Comparison of ENCODE assay signal across 8 cellular contexts in genomic region chr22:30423959-30424380, GRCh38. TPM values are rescaled to one million over a fixed set of nuclear protein-coding genes. Genes with fewer than 3 reads are reported as not detected.
DNase-seq lines count a peak whose midpoint lies in the region; ATAC-seq, FAIRE-seq and TF ChIP-seq lines count a peak whose summit lies in the region.

No MANE protein-coding gene starts in this region.

- 0% methylated on average over 13 of the region's 25 CpGs for WGBS in HepG2 (ENCODE audit: low lambda C conversion rate)

- peak overlapping the region; percentile 95 for H3K27ac ChIP-seq in CD4-positive, CD25-positive, alpha-beta regulatory T cell (ENCODE audit: insufficient read depth, low read length, poor library complexity, severe bottlenecking)
- peak overlapping the region; percentile 96 for H3K27ac ChIP-seq in HepG2 (ENCODE audit: extremely low read length, insufficient read depth, low read length)

- no peaks in the 10 kb centered on the region for H3K9me3 ChIP-seq in CD4-positive, CD25-positive, alpha-beta regulatory T cell (ENCODE audit: control insufficient read depth in 2 of 2, low read length in 2 of 2)
- H3K9me3 ChIP-seq in HepG2 (ENCODE audit: low read length) = no peaks in the 10 kb centered on the region

- peak; percentile 93 to 95 for ATAC-seq in CD4-positive, CD25-positive, alpha-beta regulatory T cell (ENCODE audit: low read depth in 2 of 2)
- ATAC-seq in GM19438 (IDR thresholded peaks at IDR 0.05; ENCODE audit: low read depth, unreplicated experiment) (peak; percentile 75), HG03571 (IDR thresholded peaks at IDR 0.05; ENCODE audit: unreplicated experiment) (peak; percentile 85), HepG2 (peak; percentile 85)

- H3K27me3 Mint-ChIP-seq in CD4-positive, CD25-positive, alpha-beta regulatory T cell = no peaks in the 10 kb centered on the region

- TF ChIP-seq EP300 in HepG2 (IDR thresholded peaks at IDR 0.05; ENCODE audit: low read depth in 2 of 2, low read length in 2 of 2) (peak in 1 of 2 experiments; percentile 44; a peak in 1 of 4 replicates), HepG2 (CRISPR knock-in tag; IDR thresholded peaks at IDR 0.05; ENCODE audit: borderline replicate concordance) (peak; percentile 42; the same call in 1 of the 2 replicates)

- peaks cover 46% of the 10 kb centered on the region for H3K4me1 ChIP-seq in CD4-positive, CD25-positive, alpha-beta regulatory T cell (ENCODE audit: control insufficient read depth, insufficient read depth, low read length, poor library complexity, severe bottlenecking)
- peaks cover 57% of the 10 kb centered on the region for H3K4me1 ChIP-seq in HepG2 (ENCODE audit: insufficient read depth, low read length)

- TF ChIP-seq CTCF in HepG2 (CRISPR knock-in tag; IDR thresholded peaks at IDR 0.05) = no peak; the same call in 1 of the 2 replicates

- TF ChIP-seq RAD21 in HepG2 (CRISPR knock-in tag; IDR thresholded peaks at IDR 0.05) = no peak

- peak overlapping the region; percentile 83 for H3K4me3 ChIP-seq in CD4-positive, CD25-positive, alpha-beta regulatory T cell (ENCODE audit: low read depth, low read length)
- H3K4me3 ChIP-seq in HepG2 (replicated peaks in 1 of 3; ENCODE audit: insufficient read depth in 1 of 3, low read depth in 2 of 3, low read length in 3 of 3) = peak overlapping the region; percentile 67 to 89 (median 72)

- peak overlapping the region; percentile 95 to 99 (median 99) for H3K4me3 Mint-ChIP-seq in CD4-positive, CD25-positive, alpha-beta regulatory T cell

- H3K9me3 Mint-ChIP-seq in CD4-positive, CD25-positive, alpha-beta regulatory T cell = no peaks in the 10 kb centered on the region

- peak; percentile 82 for FAIRE-seq in HepG2 (lab: Jason Lieb, UNC)

- in situ Hi-C loops in HepG2 (cut with HindIII; ENCODE audit: extremely low pct_ligation_motif_present, low pct_unique_long_range_greater_than_20kb) = no loop called here

- peak; percentile 96 to 100 (median 98) for DNase-seq in CD4-positive, CD25-positive, alpha-beta regulatory T cell
- DNase-seq in NCI-H774 (lab: John Stamatoyannopoulos, UW) (peak; percentile 95), dermis microvascular lymphatic vessel endothelial cell (ENCODE audit: low read depth in 2 of 2) (peak; percentile 99 to 100), HepG2 (ENCODE audit: low spot score) (peak; percentile 99)
- DNase-seq in activated CD4-positive, alpha-beta T cell treated with anti-CD3 and anti-CD28 coated beads, Interleukin-2, amount 50 U/mL, for 48 hours = peak; percentile 98 to 99
- DNase-seq in stimulated activated CD4-positive, alpha-beta T cell treated with anti-CD3 and anti-CD28 coated beads, Interleukin-4, amount 100 ng/mL, for 1 hour = peak; percentile 95

- intact Hi-C loops in HepG2 (cut with micrococcal nuclease; ENCODE audit: unreplicated experiment) = no loop called here

- H2AFZ ChIP-seq in HepG2 (ENCODE audit: low read length) = peak overlapping the region; percentile 63

- POLR2A ChIA-PET in HepG2 (lab: Yijun Ruan, JAX) = interaction anchor here (0.8 to 7.2 kb wide), 16 partner anchors 9 to 657 kb away, joined by 3 to 164 read pairs (median 9); partner anchors contain the start of genes CCDC157, PES1, RNF215 and SEC14L2

- H3K4me1 Mint-ChIP-seq in CD4-positive, CD25-positive, alpha-beta regulatory T cell = peaks cover 15 to 60% (median 38%) of the 10 kb centered on the region in 4 donors

- BruUV-seq in HepG2 (replicated peaks; lab: Mats Ljungman, UMichigan) = no TSS peak

- H3K4me2 ChIP-seq in HepG2 (ENCODE audit: low read depth, low read length) = peak overlapping the region; percentile 99

- no peaks in the 10 kb centered on the region for H4K20me1 ChIP-seq in HepG2 (ENCODE audit: insufficient read depth, low read length)

- peak overlapping the region; percentile 89 for H3K9ac ChIP-seq in HepG2 (ENCODE audit: insufficient read depth, low read depth, low read length)

- H3K36me3 ChIP-seq in CD4-positive, CD25-positive, alpha-beta regulatory T cell (ENCODE audit: control insufficient read depth, insufficient read depth, low read length) = peaks cover 7% of the 10 kb centered on the region
- H3K36me3 ChIP-seq in HepG2 (replicated peaks in 1 of 2; ENCODE audit: control insufficient read depth in 1 of 2, insufficient read depth in 2 of 2, low read length in 2 of 2) = peaks cover 0 to 5% of the 10 kb centered on the region in 2 experiments; a peak in 2 of 5 replicates

- peaks cover 16% of the 10 kb centered on the region for H3K79me2 ChIP-seq in HepG2 (ENCODE audit: insufficient read depth, low read length)

- CTCF ChIA-PET in HepG2 (lab: Yijun Ruan, JAX; ENCODE audit: low intra/inter-chr PET ratio, low total read pairs) = no interaction called here

- peak; percentile 52 to 80 for TF ChIP-seq POLR2A in HepG2 (IDR thresholded peaks at IDR 0.05; ENCODE audit: insufficient read depth in 1 of 2, low read depth in 2 of 2, low read length in 2 of 2)

- no peaks in the 10 kb centered on the region for H3K27me3 ChIP-seq in CD4-positive, CD25-positive, alpha-beta regulatory T cell (ENCODE audit: control insufficient read depth, insufficient read depth, low read length)
- no peaks in the 10 kb centered on the region for H3K27me3 ChIP-seq in HepG2 (ENCODE audit: control insufficient read depth in 1 of 2, insufficient read depth in 2 of 2, low read length in 2 of 2)

- H3K27ac Mint-ChIP-seq in CD4-positive, CD25-positive, alpha-beta regulatory T cell = peak overlapping the region; percentile 99

- peaks cover 9% of the 10 kb centered on the region for H3K36me3 Mint-ChIP-seq in CD4-positive, CD25-positive, alpha-beta regulatory T cell

RNA-seq across cellular contexts. Expression of gene MTFP1, which starts 1.6 kb away (rescaled TPM):
- 111 TPM for total RNA-seq in CD4-positive, CD25-positive, alpha-beta regulatory T cell
- 10 to 100 TPM; 38.3 to 48.9 (median 43.8) TPM for polyA plus RNA-seq in CD4-positive, CD25-positive, alpha-beta regulatory T cell
- total RNA-seq in dermis microvascular lymphatic vessel endothelial cell = 31.0 and 33.6 TPM in 2 replicates
- total RNA-seq in HepG2 (2016; rRNA removed; fragmentation: Illumina TruSeq; extraction: Trizol) = 40.3 and 45.6 TPM in 2 replicates
- 33.4 and 35.3 TPM in 2 replicates for total RNA-seq in HepG2 (2016; cell fraction: cytosol; rRNA removed; fragmentation: Illumina TruSeq; extraction: Trizol; ENCODE audit: low read depth)
- 40.9 and 46.1 TPM in 2 replicates for total RNA-seq in HepG2 (2016; cell fraction: insoluble cytoplasmic fraction; rRNA removed; fragmentation: Illumina TruSeq; extraction: Trizol)
- 44.5 and 56.8 TPM in 2 replicates for total RNA-seq in HepG2 (2016; cell fraction: membrane; rRNA removed; fragmentation: Illumina TruSeq; extraction: Trizol)
- 24.5 and 30.0 TPM in 2 replicates for total RNA-seq in HepG2 (2016; cell fraction: nucleus; rRNA removed; fragmentation: Illumina TruSeq; extraction: Trizol)
- polyA plus RNA-seq in HepG2 (2011; rRNA removed) = 29.5 TPM in 2 replicates
- polyA plus RNA-seq in HepG2 (2011; cell fraction: cytosol; rRNA removed) = 33.0 and 55.8 TPM in 2 replicates
- polyA plus RNA-seq in HepG2 (2011; cell fraction: nucleus; rRNA removed) = 33.3 and 33.4 TPM in 2 replicates
- 16.5 and 23.5 TPM in 2 replicates for polyA plus RNA-seq in HepG2 (2012)
- polyA plus RNA-seq in HepG2 (2016; cell fraction: cytosol; fragmentation: Illumina TruSeq; extraction: Trizol; ENCODE audit: low read depth) = 26.8 and 41.3 TPM in 2 replicates
- polyA plus RNA-seq in HepG2 (2016; cell fraction: insoluble cytoplasmic fraction; fragmentation: Illumina TruSeq; extraction: Trizol; ENCODE audit: low read depth) = 32.6 and 35.9 TPM in 2 replicates
- polyA plus RNA-seq in HepG2 (2016; cell fraction: membrane; fragmentation: Illumina TruSeq; extraction: Trizol; ENCODE audit: low read depth) = 36.2 and 46.2 TPM in 2 replicates
- polyA plus RNA-seq in HepG2 (2016; cell fraction: nucleus; fragmentation: Illumina TruSeq; extraction: Trizol; ENCODE audit: insufficient read depth, low read depth) = 42.3 and 44.8 TPM in 2 replicates
- 41.9 and 45.1 TPM in 2 replicates for polyA minus RNA-seq in HepG2 (2011; rRNA and poly(A)+ RNA removed; ENCODE audit: low replicate concordance)
- polyA minus RNA-seq in HepG2 (2011; cell fraction: cytosol; rRNA and poly(A)+ RNA removed) = 13.7 and 14.0 TPM in 2 replicates
- 5.2 and 9.7 TPM in 2 replicates for polyA minus RNA-seq in HepG2 (2011; cell fraction: nucleus; rRNA and poly(A)+ RNA removed)

RNA-seq across cellular contexts. Expression of gene SEC14L2, which starts 27.2 kb away (rescaled TPM):
- 69.0 TPM for total RNA-seq in CD4-positive, CD25-positive, alpha-beta regulatory T cell
- polyA plus RNA-seq in CD4-positive, CD25-positive, alpha-beta regulatory T cell = 1 to 10 TPM; 3.1 to 5.8 (median 3.7) TPM
- 11.7 and 14.8 TPM in 2 replicates for total RNA-seq in dermis microvascular lymphatic vessel endothelial cell
- 4.1 and 5.3 TPM in 2 replicates for total RNA-seq in HepG2 (2016; rRNA removed; fragmentation: Illumina TruSeq; extraction: Trizol)
- 0.71 and 0.88 TPM in 2 replicates for total RNA-seq in HepG2 (2016; cell fraction: cytosol; rRNA removed; fragmentation: Illumina TruSeq; extraction: Trizol; ENCODE audit: low read depth)
- total RNA-seq in HepG2 (2016; cell fraction: insoluble cytoplasmic fraction; rRNA removed; fragmentation: Illumina TruSeq; extraction: Trizol) = 5.1 TPM in 2 replicates
- total RNA-seq in HepG2 (2016; cell fraction: membrane; rRNA removed; fragmentation: Illumina TruSeq; extraction: Trizol) = 2.0 and 2.8 TPM in 2 replicates
- total RNA-seq in HepG2 (2016; cell fraction: nucleus; rRNA removed; fragmentation: Illumina TruSeq; extraction: Trizol) = 3.5 and 5.0 TPM in 2 replicates
- 5.1 and 9.1 TPM in 2 replicates for polyA plus RNA-seq in HepG2 (2011; rRNA removed)
- 6.9 and 7.2 TPM in 2 replicates for polyA plus RNA-seq in HepG2 (2011; cell fraction: cytosol; rRNA removed)
- 13.4 and 15.2 TPM in 2 replicates for polyA plus RNA-seq in HepG2 (2011; cell fraction: nucleus; rRNA removed)
- polyA plus RNA-seq in HepG2 (2012) = 4.1 and 4.7 TPM in 2 replicates
- 1.8 and 2.4 TPM in 2 replicates for polyA plus RNA-seq in HepG2 (2016; cell fraction: cytosol; fragmentation: Illumina TruSeq; extraction: Trizol; ENCODE audit: low read depth)
- 5.3 and 5.4 TPM in 2 replicates for polyA plus RNA-seq in HepG2 (2016; cell fraction: insoluble cytoplasmic fraction; fragmentation: Illumina TruSeq; extraction: Trizol; ENCODE audit: low read depth)
- 1.9 and 2.3 TPM in 2 replicates for polyA plus RNA-seq in HepG2 (2016; cell fraction: membrane; fragmentation: Illumina TruSeq; extraction: Trizol; ENCODE audit: low read depth)
- polyA plus RNA-seq in HepG2 (2016; cell fraction: nucleus; fragmentation: Illumina TruSeq; extraction: Trizol; ENCODE audit: insufficient read depth, low read depth) = 5.5 and 6.3 TPM in 2 replicates
- 13.5 and 19.9 TPM in 2 replicates for polyA minus RNA-seq in HepG2 (2011; rRNA and poly(A)+ RNA removed; ENCODE audit: low replicate concordance)
- 4.4 and 5.6 TPM in 2 replicates for polyA minus RNA-seq in HepG2 (2011; cell fraction: cytosol; rRNA and poly(A)+ RNA removed)
- 11.5 and 19.1 TPM in 2 replicates for polyA minus RNA-seq in HepG2 (2011; cell fraction: nucleus; rRNA and poly(A)+ RNA removed)

RNA-seq across cellular contexts. Expression of gene RNF215, which starts 36.8 kb away (rescaled TPM):
- total RNA-seq in CD4-positive, CD25-positive, alpha-beta regulatory T cell = 13.1 TPM
- polyA plus RNA-seq in CD4-positive, CD25-positive, alpha-beta regulatory T cell = under 1 TPM; 0.23 to 0.50 (median 0.42) TPM
- total RNA-seq in dermis microvascular lymphatic vessel endothelial cell = 12.5 and 21.1 TPM in 2 replicates
- 2.4 and 5.3 TPM in 2 replicates for total RNA-seq in HepG2 (2016; rRNA removed; fragmentation: Illumina TruSeq; extraction: Trizol)
- 1.6 and 1.9 TPM in 2 replicates for total RNA-seq in HepG2 (2016; cell fraction: cytosol; rRNA removed; fragmentation: Illumina TruSeq; extraction: Trizol; ENCODE audit: low read depth)
- total RNA-seq in HepG2 (2016; cell fraction: insoluble cytoplasmic fraction; rRNA removed; fragmentation: Illumina TruSeq; extraction: Trizol) = 2.5 and 5.7 TPM in 2 replicates
- total RNA-seq in HepG2 (2016; cell fraction: membrane; rRNA removed; fragmentation: Illumina TruSeq; extraction: Trizol) = 2.5 and 3.5 TPM in 2 replicates
- 7.1 and 8.8 TPM in 2 replicates for total RNA-seq in HepG2 (2016; cell fraction: nucleus; rRNA removed; fragmentation: Illumina TruSeq; extraction: Trizol)
- 6.1 and 9.2 TPM in 2 replicates for polyA plus RNA-seq in HepG2 (2011; rRNA removed)
- 3.8 and 4.9 TPM in 2 replicates for polyA plus RNA-seq in HepG2 (2011; cell fraction: cytosol; rRNA removed)
- 55.4 and 60.1 TPM in 2 replicates for polyA plus RNA-seq in HepG2 (2011; cell fraction: nucleus; rRNA removed)
- polyA plus RNA-seq in HepG2 (2012) = 5.4 and 7.0 TPM in 2 replicates
- polyA plus RNA-seq in HepG2 (2016; cell fraction: cytosol; fragmentation: Illumina TruSeq; extraction: Trizol; ENCODE audit: low read depth) = 1.1 and 1.2 TPM in 2 replicates
- polyA plus RNA-seq in HepG2 (2016; cell fraction: insoluble cytoplasmic fraction; fragmentation: Illumina TruSeq; extraction: Trizol; ENCODE audit: low read depth) = 1.6 and 1.8 TPM in 2 replicates
- polyA plus RNA-seq in HepG2 (2016; cell fraction: membrane; fragmentation: Illumina TruSeq; extraction: Trizol; ENCODE audit: low read depth) = 1.9 and 2.2 TPM in 2 replicates
- polyA plus RNA-seq in HepG2 (2016; cell fraction: nucleus; fragmentation: Illumina TruSeq; extraction: Trizol; ENCODE audit: insufficient read depth, low read depth) = 17.7 and 18.4 TPM in 2 replicates
- 10.6 and 16.6 TPM in 2 replicates for polyA minus RNA-seq in HepG2 (2011; rRNA and poly(A)+ RNA removed; ENCODE audit: low replicate concordance)
- polyA minus RNA-seq in HepG2 (2011; cell fraction: cytosol; rRNA and poly(A)+ RNA removed) = 2.3 and 4.5 TPM in 2 replicates
- 12.6 and 12.9 TPM in 2 replicates for polyA minus RNA-seq in HepG2 (2011; cell fraction: nucleus; rRNA and poly(A)+ RNA removed)

RNA-seq across cellular contexts. Expression of gene SEC14L3, which starts 47.8 kb away (rescaled TPM):
- not detected for total RNA-seq in CD4-positive, CD25-positive, alpha-beta regulatory T cell
- polyA plus RNA-seq in CD4-positive, CD25-positive, alpha-beta regulatory T cell = not detected
- total RNA-seq in dermis microvascular lymphatic vessel endothelial cell (not detected in 2 replicates), HepG2 (2016; rRNA removed; fragmentation: Illumina TruSeq; extraction: Trizol) (not detected in 2 replicates)
- not detected in 2 replicates for total RNA-seq in HepG2 (2016; cell fraction: cytosol; rRNA removed; fragmentation: Illumina TruSeq; extraction: Trizol; ENCODE audit: low read depth)
- total RNA-seq in HepG2 (2016; cell fraction: insoluble cytoplasmic fraction; rRNA removed; fragmentation: Illumina TruSeq; extraction: Trizol) = not detected in 2 replicates
- total RNA-seq in HepG2 (2016; cell fraction: membrane; rRNA removed; fragmentation: Illumina TruSeq; extraction: Trizol) = not detected in 2 replicates
- not detected in 2 replicates for total RNA-seq in HepG2 (2016; cell fraction: nucleus; rRNA removed; fragmentation: Illumina TruSeq; extraction: Trizol)
- polyA plus RNA-seq in HepG2 (2011; rRNA removed) = not detected in 2 replicates
- polyA plus RNA-seq in HepG2 (2011; cell fraction: cytosol; rRNA removed) = not detected in 2 replicates
- polyA plus RNA-seq in HepG2 (2011; cell fraction: nucleus; rRNA removed) = not detected in 2 replicates
- polyA plus RNA-seq in HepG2 (2012) = not detected in 2 replicates
- not detected in 2 replicates for polyA plus RNA-seq in HepG2 (2016; cell fraction: cytosol; fragmentation: Illumina TruSeq; extraction: Trizol; ENCODE audit: low read depth)
- polyA plus RNA-seq in HepG2 (2016; cell fraction: insoluble cytoplasmic fraction; fragmentation: Illumina TruSeq; extraction: Trizol; ENCODE audit: low read depth) = not detected in 2 replicates
- not detected in 2 replicates for polyA plus RNA-seq in HepG2 (2016; cell fraction: membrane; fragmentation: Illumina TruSeq; extraction: Trizol; ENCODE audit: low read depth)
- not detected in 2 replicates for polyA plus RNA-seq in HepG2 (2016; cell fraction: nucleus; fragmentation: Illumina TruSeq; extraction: Trizol; ENCODE audit: insufficient read depth, low read depth)
- polyA minus RNA-seq in HepG2 (2011; rRNA and poly(A)+ RNA removed; ENCODE audit: low replicate concordance) = 0.07 TPM in 1 of 2 replicates, not detected in the other
- polyA minus RNA-seq in HepG2 (2011; cell fraction: cytosol; rRNA and poly(A)+ RNA removed) = not detected in 2 replicates
- not detected in 2 replicates for polyA minus RNA-seq in HepG2 (2011; cell fraction: nucleus; rRNA and poly(A)+ RNA removed)

Comparison
In these comparisons a context has a peak if more than half of its experiments do, and no peak if none do; other contexts are left out.
1. Peak in every context shown above with its lines: DNase-seq, ATAC-seq, H3K4me3 ChIP-seq and H3K27ac ChIP-seq.